In the genomic region with DNA sequence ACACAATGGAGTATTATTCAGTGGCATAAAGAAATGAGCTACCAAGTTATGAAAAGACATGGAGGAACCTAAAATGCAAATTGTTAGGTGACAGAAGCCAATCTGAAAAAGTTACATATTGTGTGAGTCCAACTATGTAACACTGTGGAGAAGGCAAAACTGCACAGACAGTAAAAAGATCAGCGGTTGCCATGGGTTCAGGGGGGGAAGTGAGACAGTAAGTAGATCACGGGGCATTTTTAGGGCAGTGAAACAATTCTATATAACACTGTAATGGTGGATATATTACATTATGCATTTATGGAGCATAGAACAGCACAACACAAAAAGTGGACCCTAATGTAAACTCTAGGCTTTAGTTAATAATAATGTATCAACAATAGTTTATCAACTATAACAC, we compare ENCODE assay signal across 15 cellular contexts.
"Had no signal": no experiment of that assay in that cellular context is flagged by ENCODE, and none has a peak within 500 bp of the region (broad histone marks: within the 10 kb centered on the region; RNA-seq: fewer than 3 reads in every experiment).

No MANE protein-coding gene starts in this region.

- H3K36me3 ChIP-seq: SJSA1 had no signal

- H3K27me3 ChIP-seq: esophagus muscularis mucosa, right atrium auricular region, SJSA1, transverse colon had no signal

- H3K9me3 ChIP-seq: esophagus muscularis mucosa, right atrium auricular region, SJSA1, transverse colon had no signal

- ATAC-seq: left cardiac atrium had no signal

- H3K9me3 Mint-ChIP-seq: activated CD4-positive, alpha-beta T cell treated with anti-CD3 and anti-CD28 coated beads, Interleukin-2, amount 10 ng/mL, durations not matched to agents 7 days and 5 days; activated naive CD4-positive, alpha-beta T cell treated with anti-CD3 and anti-CD28 coated beads, Interleukin-2, amount 10 ng/mL, durations not matched to agents 7 days and 5 days; naive B cell had no signal

- H3K27ac ChIP-seq: esophagus muscularis mucosa, right atrium auricular region, SJSA1, skin epidermis, transverse colon, WERI-Rb-1 had no signal

- H3K27ac Mint-ChIP-seq: activated CD4-positive, alpha-beta T cell treated with anti-CD3 and anti-CD28 coated beads, Interleukin-2, amount 10 ng/mL, durations not matched to agents 7 days and 5 days; activated naive CD4-positive, alpha-beta T cell treated with anti-CD3 and anti-CD28 coated beads, Interleukin-2, amount 10 ng/mL, durations not matched to agents 7 days and 5 days had no signal

- H3K4me3 Mint-ChIP-seq: activated CD4-positive, alpha-beta T cell treated with anti-CD3 and anti-CD28 coated beads, Interleukin-2, amount 10 ng/mL, durations not matched to agents 7 days and 5 days; activated naive CD4-positive, alpha-beta T cell treated with anti-CD3 and anti-CD28 coated beads, Interleukin-2, amount 10 ng/mL, durations not matched to agents 7 days and 5 days had no signal

- DNase-seq: activated CD4-positive, alpha-beta T cell treated with anti-CD3 and anti-CD28 coated beads, Interleukin-2, amount 10 ng/mL, durations not matched to agents 7 days and 5 days; activated naive CD4-positive, alpha-beta T cell treated with anti-CD3 and anti-CD28 coated beads, Interleukin-2, amount 10 ng/mL, durations not matched to agents 7 days and 5 days; glutamatergic neuron; left cardiac atrium; midbrain; naive B cell; posterior cingulate gyrus; T-helper 1 cell; transverse colon; WERI-Rb-1 had no signal

- H3K4me1 ChIP-seq: SJSA1 had no signal

- H3K4me3 ChIP-seq: esophagus muscularis mucosa, lung, right atrium auricular region, SJSA1, skin epidermis, transverse colon had no signal

- H3K27me3 Mint-ChIP-seq: activated CD4-positive, alpha-beta T cell treated with anti-CD3 and anti-CD28 coated beads, Interleukin-2, amount 10 ng/mL, durations not matched to agents 7 days and 5 days; activated naive CD4-positive, alpha-beta T cell treated with anti-CD3 and anti-CD28 coated beads, Interleukin-2, amount 10 ng/mL, durations not matched to agents 7 days and 5 days; naive B cell had no signal
